ENCODE assay signal across 8 cellular contexts in the genomic region with DNA sequence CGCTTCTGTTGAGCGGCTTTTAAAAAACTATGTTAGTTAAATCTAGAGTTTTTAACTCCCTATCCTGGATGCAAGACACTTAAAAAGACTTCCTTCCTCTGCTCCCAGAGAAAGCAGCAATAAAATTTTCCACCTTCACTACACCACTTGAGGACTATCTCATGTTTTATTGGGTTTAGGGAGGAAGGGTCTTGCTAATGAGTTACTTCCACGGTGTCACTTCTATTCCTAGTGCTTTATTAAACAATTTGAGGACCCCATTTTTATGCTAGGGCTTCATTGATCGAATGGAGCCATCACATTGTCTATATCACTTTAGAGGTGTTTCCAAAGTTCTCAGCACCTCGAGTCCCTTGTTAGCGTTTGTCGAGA. TPM values are rescaled to one million over a fixed set of nuclear protein-coding genes. Genes with fewer than 3 reads are reported as not detected.
DNase-seq lines count a peak whose midpoint lies in the region; ATAC-seq lines count a peak whose summit lies in the region.

No MANE protein-coding gene starts in this region.

- H3K4me3 ChIP-seq in iPS-18c (ENCODE audit: insufficient read depth, low read depth, low read length): peak overlapping the region; percentile 87

- H3K9me3 Mint-ChIP-seq in activated T-helper 17 cell treated with anti-CD3 and anti-CD28 coated beads, Interleukin-2, amount 50 U/mL, for 72 hours: no peaks in the 10 kb centered on the region
- H3K9me3 Mint-ChIP-seq in stimulated activated naive B cell treated with anti-CD40 and anti-IgM and Interleukin-4, amounts not matched to agents 10 μg/mL and 1 μg/mL and 100 μg/mL, for 72 hours: peaks cover 2 to 4% of the 10 kb centered on the region in 2 donors

- ATAC-seq in activated T-helper 17 cell treated with anti-CD3 and anti-CD28 coated beads, Interleukin-2, amount 50 U/mL, for 72 hours (replicated peaks): no peak
- no peak for ATAC-seq in stimulated activated naive B cell treated with anti-CD40 and anti-IgM and Interleukin-4, amounts not matched to agents 10 μg/mL and 1 μg/mL and 100 μg/mL, for 72 hours (replicated peaks)
- ATAC-seq in HG03354 (IDR thresholded peaks at IDR 0.05; ENCODE audit: poor library complexity, severe bottlenecking, unreplicated experiment): no peak

- H3K4me1 Mint-ChIP-seq in activated T-helper 17 cell treated with anti-CD3 and anti-CD28 coated beads, Interleukin-2, amount 50 U/mL, for 72 hours: peaks cover 23% of the 10 kb centered on the region
- peaks cover 26 to 43% of the 10 kb centered on the region in 2 donors for H3K4me1 Mint-ChIP-seq in stimulated activated naive B cell treated with anti-CD40 and anti-IgM and Interleukin-4, amounts not matched to agents 10 μg/mL and 1 μg/mL and 100 μg/mL, for 72 hours

- peak overlapping the region; percentile 93 for H3K4me3 Mint-ChIP-seq in activated T-helper 17 cell treated with anti-CD3 and anti-CD28 coated beads, Interleukin-2, amount 50 U/mL, for 72 hours
- H3K4me3 Mint-ChIP-seq in stimulated activated naive B cell treated with anti-CD40 and anti-IgM and Interleukin-4, amounts not matched to agents 10 μg/mL and 1 μg/mL and 100 μg/mL, for 72 hours: peak overlapping the region; percentile 82 to 95

- no peaks in the 10 kb centered on the region for H3K9me3 ChIP-seq in iPS-18c (ENCODE audit: control insufficient read depth, insufficient read depth, low read length)

- H3K36me3 Mint-ChIP-seq in activated T-helper 17 cell treated with anti-CD3 and anti-CD28 coated beads, Interleukin-2, amount 50 U/mL, for 72 hours (ENCODE audit: low read depth): peaks cover 6% of the 10 kb centered on the region
- H3K36me3 Mint-ChIP-seq in stimulated activated naive B cell treated with anti-CD40 and anti-IgM and Interleukin-4, amounts not matched to agents 10 μg/mL and 1 μg/mL and 100 μg/mL, for 72 hours: peaks cover 6 to 7% of the 10 kb centered on the region in 2 donors

- DNase-seq in DMS53 (lab: John Stamatoyannopoulos, UW) (peak; percentile 61), DMS53 treated with DMSO at 0.1 percent for 48 hours (lab: John Stamatoyannopoulos, UW; ENCODE audit: unreplicated experiment) (no peak), dedifferentiated amniotic fluid mesenchymal stem cell (ENCODE audit: extremely low spot score) (no peak)
- DNase-seq in stimulated activated naive B cell treated with anti-CD40 and anti-IgM and Interleukin-4, amounts not matched to agents 10 μg/mL and 1 μg/mL and 100 μg/mL, for 72 hours: no peak
- no peak for DNase-seq in NK-92 treated with Interleukin-12 subunit alpha and Interleukin-12 subunit beta, amount 100 ng/mL, for 24 hours (lab: John Stamatoyannopoulos, UW)

- H3K27ac Mint-ChIP-seq in activated T-helper 17 cell treated with anti-CD3 and anti-CD28 coated beads, Interleukin-2, amount 50 U/mL, for 72 hours: peak overlapping the region; percentile 88
- peak overlapping the region; percentile 87 for H3K27ac Mint-ChIP-seq in stimulated activated naive B cell treated with anti-CD40 and anti-IgM and Interleukin-4, amounts not matched to agents 10 μg/mL and 1 μg/mL and 100 μg/mL, for 72 hours

- no peaks in the 10 kb centered on the region for H3K27me3 Mint-ChIP-seq in activated T-helper 17 cell treated with anti-CD3 and anti-CD28 coated beads, Interleukin-2, amount 50 U/mL, for 72 hours
- H3K27me3 Mint-ChIP-seq in stimulated activated naive B cell treated with anti-CD40 and anti-IgM and Interleukin-4, amounts not matched to agents 10 μg/mL and 1 μg/mL and 100 μg/mL, for 72 hours: no peaks in the 10 kb centered on the region

RNA-seq across cellular contexts. Expression of a gene that starts 3.7 kb away (rescaled TPM):
- 10 to 100 TPM; 38.4 to 39.6 TPM for total RNA-seq in activated T-helper 17 cell treated with anti-CD3 and anti-CD28 coated beads, Interleukin-2, amount 50 U/mL, for 72 hours
